In the genomic region with DNA sequence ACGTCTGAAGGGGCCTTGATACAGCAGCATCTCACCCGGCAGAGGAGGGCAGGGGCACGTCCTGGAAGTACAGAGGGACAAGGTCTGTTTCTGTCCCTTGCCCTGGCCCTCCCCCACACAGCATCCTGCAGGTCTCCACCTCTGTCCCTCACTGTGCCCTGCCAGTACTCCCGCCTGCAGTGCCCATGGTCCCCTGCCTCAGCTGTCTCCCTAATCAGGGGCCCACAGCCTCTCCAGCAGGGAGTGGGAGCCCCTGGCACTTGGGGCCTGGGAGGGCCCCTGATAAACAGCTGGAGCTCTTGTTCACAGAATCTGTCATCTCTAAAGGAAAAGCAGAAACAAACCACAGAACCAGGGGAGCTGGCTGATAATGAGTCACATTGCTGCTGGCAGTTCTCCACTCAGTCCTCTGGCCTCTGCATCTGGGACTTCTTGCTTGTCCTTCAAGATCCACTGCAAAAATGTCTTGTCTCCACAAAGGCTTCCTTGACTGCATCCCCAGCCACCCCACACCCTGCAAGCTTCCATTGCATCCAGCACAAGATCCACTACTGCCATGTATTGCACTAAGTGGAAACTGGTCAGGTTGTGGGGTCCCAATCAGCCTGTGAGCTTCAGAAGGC, we compare ENCODE assay signal across 1 cellular context.
TF ChIP-seq lines count a peak whose summit lies in the region.

No MANE protein-coding gene starts in this region.

TF ChIP-seq in K562, 482 proteins besides CTCF, POLR2A, EP300 and RAD21 (continued from another document and continues in another):
- TF ChIP-seq, protein P1, sequence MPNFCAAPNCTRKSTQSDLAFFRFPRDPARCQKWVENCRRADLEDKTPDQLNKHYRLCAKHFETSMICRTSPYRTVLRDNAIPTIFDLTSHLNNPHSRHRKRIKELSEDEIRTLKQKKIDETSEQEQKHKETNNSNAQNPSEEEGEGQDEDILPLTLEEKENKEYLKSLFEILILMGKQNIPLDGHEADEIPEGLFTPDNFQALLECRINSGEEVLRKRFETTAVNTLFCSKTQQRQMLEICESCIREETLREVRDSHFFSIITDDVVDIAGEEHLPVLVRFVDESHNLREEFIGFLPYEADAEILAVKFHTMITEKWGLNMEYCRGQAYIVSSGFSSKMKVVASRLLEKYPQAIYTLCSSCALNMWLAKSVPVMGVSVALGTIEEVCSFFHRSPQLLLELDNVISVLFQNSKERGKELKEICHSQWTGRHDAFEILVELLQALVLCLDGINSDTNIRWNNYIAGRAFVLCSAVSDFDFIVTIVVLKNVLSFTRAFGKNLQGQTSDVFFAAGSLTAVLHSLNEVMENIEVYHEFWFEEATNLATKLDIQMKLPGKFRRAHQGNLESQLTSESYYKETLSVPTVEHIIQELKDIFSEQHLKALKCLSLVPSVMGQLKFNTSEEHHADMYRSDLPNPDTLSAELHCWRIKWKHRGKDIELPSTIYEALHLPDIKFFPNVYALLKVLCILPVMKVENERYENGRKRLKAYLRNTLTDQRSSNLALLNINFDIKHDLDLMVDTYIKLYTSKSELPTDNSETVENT (CRISPR knock-in tag; IDR thresholded peaks at IDR 0.05), result no peak
- peak; percentile 82 for TF ChIP-seq BCL6 (CRISPR knock-in tag; IDR thresholded peaks at IDR 0.05)
- TF ChIP-seq ZFP1 (CRISPR knock-in tag; IDR thresholded peaks at IDR 0.05), result no peak
- no peak for TF ChIP-seq TAF15 (IDR thresholded peaks at IDR 0.05; ENCODE audit: low read depth, low read length)
- TF ChIP-seq ZEB2 (IDR thresholded peaks at IDR 0.05), result peak; percentile 76
- no peak for TF ChIP-seq U2AF1 (optimal IDR thresholded peaks at IDR 0.05; ENCODE audit: low read depth, low read length)
- peak; percentile 78; the same call in 1 of the 2 replicates for TF ChIP-seq HIVEP1 (CRISPR knock-in tag; IDR thresholded peaks at IDR 0.05)
- peak; percentile 70; the same call in 1 of the 2 replicates for TF ChIP-seq ADNP (tag; IDR thresholded peaks at IDR 0.05)
- peak; percentile 84 for TF ChIP-seq ZNF445 (CRISPR knock-in tag; IDR thresholded peaks at IDR 0.05; ENCODE audit: low read depth)
- peak in 2 of 3 experiments; percentile 60 to 61 for TF ChIP-seq YY1 (IDR thresholded peaks at IDR 0.05; ENCODE audit: borderline replicate concordance in 1 of 3, control insufficient read depth in 1 of 3, extremely low read depth in 1 of 3, insufficient read depth in 3 of 3, insufficient read length in 1 of 3, insufficient replicate concordance in 2 of 3, low read depth in 1 of 3, low read length in 2 of 3)
- TF ChIP-seq LEF1 (IDR thresholded peaks at IDR 0.05), result peak; percentile 93
- peak; percentile 77; the same call in 1 of the 2 replicates for TF ChIP-seq ZNF165 (CRISPR knock-in tag; IDR thresholded peaks at IDR 0.05; ENCODE audit: borderline replicate concordance)
- TF ChIP-seq, protein P2, sequence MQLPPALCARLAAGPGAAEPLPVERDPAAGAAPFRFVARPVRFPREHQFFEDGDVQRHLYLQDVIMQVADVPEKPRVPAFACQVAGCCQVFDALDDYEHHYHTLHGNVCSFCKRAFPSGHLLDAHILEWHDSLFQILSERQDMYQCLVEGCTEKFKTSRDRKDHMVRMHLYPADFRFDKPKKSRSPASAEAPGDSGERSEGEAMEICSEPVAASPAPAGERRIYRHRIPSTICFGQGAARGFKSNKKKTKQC (CRISPR knock-in tag; IDR thresholded peaks at IDR 0.05), result peak; percentile 87; the same call in 1 of the 2 replicates
- peak; percentile 86; the same call in 1 of the 2 replicates for TF ChIP-seq ELF4 (CRISPR knock-in tag; IDR thresholded peaks at IDR 0.05)
- TF ChIP-seq CAMTA2 (CRISPR knock-in tag; conservative IDR thresholded peaks at IDR 0.05), result no peak
- TF ChIP-seq KLF1 (tag; IDR thresholded peaks at IDR 0.05), result peak; percentile 75
- TF ChIP-seq TARDBP (IDR thresholded peaks at IDR 0.05), result peak; percentile 93; the same call in 1 of the 2 replicates
- TF ChIP-seq, protein P3, sequence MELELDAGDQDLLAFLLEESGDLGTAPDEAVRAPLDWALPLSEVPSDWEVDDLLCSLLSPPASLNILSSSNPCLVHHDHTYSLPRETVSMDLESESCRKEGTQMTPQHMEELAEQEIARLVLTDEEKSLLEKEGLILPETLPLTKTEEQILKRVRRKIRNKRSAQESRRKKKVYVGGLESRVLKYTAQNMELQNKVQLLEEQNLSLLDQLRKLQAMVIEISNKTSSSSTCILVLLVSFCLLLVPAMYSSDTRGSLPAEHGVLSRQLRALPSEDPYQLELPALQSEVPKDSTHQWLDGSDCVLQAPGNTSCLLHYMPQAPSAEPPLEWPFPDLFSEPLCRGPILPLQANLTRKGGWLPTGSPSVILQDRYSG (tag; conservative IDR thresholded peaks at IDR 0.05; ENCODE audit: low read depth), result peak; percentile 94
- TF ChIP-seq ZNF143 (CRISPR knock-in tag; IDR thresholded peaks at IDR 0.05), result no peak; the same call in 1 of the 2 replicates
- peak; percentile 86 for TF ChIP-seq LCOR (CRISPR knock-in tag; IDR thresholded peaks at IDR 0.05)
- TF ChIP-seq NR2C2 (CRISPR knock-in tag; IDR thresholded peaks at IDR 0.05), result 0 out of 2 replicates have a peak, but pooled peaks have one; percentile 27
- TF ChIP-seq NR2C2 (tag; IDR thresholded peaks at IDR 0.05), result peak; percentile 47
- TF ChIP-seq NR4A1 (CRISPR knock-in tag; IDR thresholded peaks at IDR 0.05), result peak; percentile 85; the same call in 1 of the 2 replicates
- TF ChIP-seq NR4A1 (tag; IDR thresholded peaks at IDR 0.05), result peak; percentile 91
- TF ChIP-seq MED1 (CRISPR knock-in tag; IDR thresholded peaks at IDR 0.05; ENCODE audit: borderline replicate concordance), result no peak
- TF ChIP-seq MEF2A (IDR thresholded peaks at IDR 0.05; ENCODE audit: control insufficient read depth, low read depth, low read length), result peak; percentile 85
- peak; percentile 96 for TF ChIP-seq DMBX1 (CRISPR knock-in tag; IDR thresholded peaks at IDR 0.05; ENCODE audit: borderline replicate concordance)
- peak; percentile 99 for TF ChIP-seq TEAD4 (IDR thresholded peaks at IDR 0.05; ENCODE audit: low read length)
- no peak for TF ChIP-seq TEAD4 (CRISPR knock-in tag; IDR thresholded peaks at IDR 0.05; ENCODE audit: borderline replicate concordance)
- TF ChIP-seq ZBED1 (IDR thresholded peaks at IDR 0.05), result peak; percentile 87; the same call in 1 of the 2 replicates
- peak; percentile 95 for TF ChIP-seq FOXM1 (IDR thresholded peaks at IDR 0.05; ENCODE audit: low read depth)
- no peak for TF ChIP-seq FOXM1 (CRISPR knock-in tag; IDR thresholded peaks at IDR 0.05; ENCODE audit: low read depth)
- TF ChIP-seq, protein P4, sequence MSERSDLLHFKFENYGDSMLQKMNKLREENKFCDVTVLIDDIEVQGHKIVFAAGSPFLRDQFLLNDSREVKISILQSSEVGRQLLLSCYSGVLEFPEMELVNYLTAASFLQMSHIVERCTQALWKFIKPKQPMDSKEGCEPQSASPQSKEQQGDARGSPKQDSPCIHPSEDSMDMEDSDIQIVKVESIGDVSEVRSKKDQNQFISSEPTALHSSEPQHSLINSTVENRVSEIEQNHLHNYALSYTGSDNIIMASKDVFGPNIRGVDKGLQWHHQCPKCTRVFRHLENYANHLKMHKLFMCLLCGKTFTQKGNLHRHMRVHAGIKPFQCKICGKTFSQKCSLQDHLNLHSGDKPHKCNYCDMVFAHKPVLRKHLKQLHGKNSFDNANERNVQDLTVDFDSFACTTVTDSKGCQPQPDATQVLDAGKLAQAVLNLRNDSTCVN (CRISPR knock-in tag; IDR thresholded peaks at IDR 0.05), result no peak
- TF ChIP-seq NR3C1 (CRISPR knock-in tag; IDR thresholded peaks at IDR 0.05), result no peak
- TF ChIP-seq, protein P5, sequence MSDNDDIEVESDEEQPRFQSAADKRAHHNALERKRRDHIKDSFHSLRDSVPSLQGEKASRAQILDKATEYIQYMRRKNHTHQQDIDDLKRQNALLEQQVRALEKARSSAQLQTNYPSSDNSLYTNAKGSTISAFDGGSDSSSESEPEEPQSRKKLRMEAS (CRISPR knock-in tag; IDR thresholded peaks at IDR 0.05), result peak; percentile 76
- TF ChIP-seq FOXA3 (CRISPR knock-in tag; conservative IDR thresholded peaks at IDR 0.05 in 1 of 2, IDR thresholded peaks at IDR 0.05 in 1 of 2), result peak in 1 of 2 experiments; percentile 21; a peak in 1 of 4 replicates
- TF ChIP-seq HOXB6 (CRISPR knock-in tag; IDR thresholded peaks at IDR 0.05; ENCODE audit: borderline replicate concordance), result no peak
- TF ChIP-seq, protein P6, sequence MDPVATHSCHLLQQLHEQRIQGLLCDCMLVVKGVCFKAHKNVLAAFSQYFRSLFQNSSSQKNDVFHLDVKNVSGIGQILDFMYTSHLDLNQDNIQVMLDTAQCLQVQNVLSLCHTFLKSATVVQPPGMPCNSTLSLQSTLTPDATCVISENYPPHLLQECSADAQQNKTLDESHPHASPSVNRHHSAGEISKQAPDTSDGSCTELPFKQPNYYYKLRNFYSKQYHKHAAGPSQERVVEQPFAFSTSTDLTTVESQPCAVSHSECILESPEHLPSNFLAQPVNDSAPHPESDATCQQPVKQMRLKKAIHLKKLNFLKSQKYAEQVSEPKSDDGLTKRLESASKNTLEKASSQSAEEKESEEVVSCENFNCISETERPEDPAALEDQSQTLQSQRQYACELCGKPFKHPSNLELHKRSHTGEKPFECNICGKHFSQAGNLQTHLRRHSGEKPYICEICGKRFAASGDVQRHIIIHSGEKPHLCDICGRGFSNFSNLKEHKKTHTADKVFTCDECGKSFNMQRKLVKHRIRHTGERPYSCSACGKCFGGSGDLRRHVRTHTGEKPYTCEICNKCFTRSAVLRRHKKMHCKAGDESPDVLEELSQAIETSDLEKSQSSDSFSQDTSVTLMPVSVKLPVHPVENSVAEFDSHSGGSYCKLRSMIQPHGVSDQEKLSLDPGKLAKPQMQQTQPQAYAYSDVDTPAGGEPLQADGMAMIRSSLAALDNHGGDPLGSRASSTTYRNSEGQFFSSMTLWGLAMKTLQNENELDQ (CRISPR knock-in tag; IDR thresholded peaks at IDR 0.05; ENCODE audit: borderline replicate concordance), result peak; percentile 75; the same call in 1 of the 2 replicates
- no peak for TF ChIP-seq ZNF140 (CRISPR knock-in tag; IDR thresholded peaks at IDR 0.05)
- TF ChIP-seq, protein P7, sequence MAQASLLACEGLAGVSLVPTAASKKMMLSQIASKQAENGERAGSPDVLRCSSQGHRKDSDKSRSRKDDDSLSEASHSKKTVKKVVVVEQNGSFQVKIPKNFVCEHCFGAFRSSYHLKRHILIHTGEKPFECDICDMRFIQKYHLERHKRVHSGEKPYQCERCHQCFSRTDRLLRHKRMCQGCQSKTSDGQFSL (CRISPR knock-in tag; IDR thresholded peaks at IDR 0.05), result 0 out of 2 replicates have a peak, but pooled peaks have one; percentile 55
- TF ChIP-seq, protein P7 (tag; IDR thresholded peaks at IDR 0.05), result no peak
- TF ChIP-seq CBFA2T2 (conservative IDR thresholded peaks at IDR 0.05), result peak; percentile 100
- TF ChIP-seq MYC (IDR thresholded peaks at IDR 0.05; ENCODE audit: low read depth, low read length), result peak; percentile 53; the same call in 1 of the 2 replicates
- no peak for TF ChIP-seq MYC (CRISPR knock-in tag; IDR thresholded peaks at IDR 0.05; ENCODE audit: borderline replicate concordance, low read depth)
- peak; percentile 69; the same call in 1 of the 2 replicates for TF ChIP-seq BHLHE40 (IDR thresholded peaks at IDR 0.05; ENCODE audit: low read length)
- TF ChIP-seq, protein P8, sequence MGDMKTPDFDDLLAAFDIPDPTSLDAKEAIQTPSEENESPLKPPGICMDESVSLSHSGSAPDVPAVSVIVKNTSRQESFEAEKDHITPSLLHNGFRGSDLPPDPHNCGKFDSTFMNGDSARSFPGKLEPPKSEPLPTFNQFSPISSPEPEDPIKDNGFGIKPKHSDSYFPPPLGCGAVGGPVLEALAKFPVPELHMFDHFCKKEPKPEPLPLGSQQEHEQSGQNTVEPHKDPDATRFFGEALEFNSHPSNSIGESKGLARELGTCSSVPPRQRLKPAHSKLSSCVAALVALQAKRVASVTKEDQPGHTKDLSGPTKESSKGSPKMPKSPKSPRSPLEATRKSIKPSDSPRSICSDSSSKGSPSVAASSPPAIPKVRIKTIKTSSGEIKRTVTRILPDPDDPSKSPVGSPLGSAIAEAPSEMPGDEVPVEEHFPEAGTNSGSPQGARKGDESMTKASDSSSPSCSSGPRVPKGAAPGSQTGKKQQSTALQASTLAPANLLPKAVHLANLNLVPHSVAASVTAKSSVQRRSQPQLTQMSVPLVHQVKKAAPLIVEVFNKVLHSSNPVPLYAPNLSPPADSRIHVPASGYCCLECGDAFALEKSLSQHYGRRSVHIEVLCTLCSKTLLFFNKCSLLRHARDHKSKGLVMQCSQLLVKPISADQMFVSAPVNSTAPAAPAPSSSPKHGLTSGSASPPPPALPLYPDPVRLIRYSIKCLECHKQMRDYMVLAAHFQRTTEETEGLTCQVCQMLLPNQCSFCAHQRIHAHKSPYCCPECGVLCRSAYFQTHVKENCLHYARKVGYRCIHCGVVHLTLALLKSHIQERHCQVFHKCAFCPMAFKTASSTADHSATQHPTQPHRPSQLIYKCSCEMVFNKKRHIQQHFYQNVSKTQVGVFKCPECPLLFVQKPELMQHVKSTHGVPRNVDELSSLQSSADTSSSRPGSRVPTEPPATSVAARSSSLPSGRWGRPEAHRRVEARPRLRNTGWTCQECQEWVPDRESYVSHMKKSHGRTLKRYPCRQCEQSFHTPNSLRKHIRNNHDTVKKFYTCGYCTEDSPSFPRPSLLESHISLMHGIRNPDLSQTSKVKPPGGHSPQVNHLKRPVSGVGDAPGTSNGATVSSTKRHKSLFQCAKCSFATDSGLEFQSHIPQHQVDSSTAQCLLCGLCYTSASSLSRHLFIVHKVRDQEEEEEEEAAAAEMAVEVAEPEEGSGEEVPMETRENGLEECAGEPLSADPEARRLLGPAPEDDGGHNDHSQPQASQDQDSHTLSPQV (IDR thresholded peaks at IDR 0.05), result peak; percentile 97
- TF ChIP-seq L3MBTL2 (IDR thresholded peaks at IDR 0.05), result 0 out of 2 replicates have a peak, but pooled peaks have one; percentile 55
- TF ChIP-seq SMARCC2 (IDR thresholded peaks at IDR 0.05; ENCODE audit: low read depth), result peak; percentile 96
- peak; percentile 81 for TF ChIP-seq KHSRP (IDR thresholded peaks at IDR 0.05)
- TF ChIP-seq ZNF696 (CRISPR knock-in tag; conservative IDR thresholded peaks at IDR 0.05), result peak; percentile 81; the same call in 1 of the 2 replicates
- peak; percentile 94 for TF ChIP-seq RUNX1 (IDR thresholded peaks at IDR 0.05; ENCODE audit: low read depth)
- no peak for TF ChIP-seq SMC3 (conservative IDR thresholded peaks at IDR 0.05; ENCODE audit: insufficient read depth, low read depth, low read length)
- TF ChIP-seq PURB (CRISPR knock-in tag; IDR thresholded peaks at IDR 0.05; ENCODE audit: low read depth), result no peak
- no peak for TF ChIP-seq DNMT1 (IDR thresholded peaks at IDR 0.05)
- peak; percentile 83 for TF ChIP-seq MBD2 (IDR thresholded peaks at IDR 0.05; ENCODE audit: borderline replicate concordance, low read depth)
- TF ChIP-seq ZNF41 (CRISPR knock-in tag; conservative IDR thresholded peaks at IDR 0.05), result peak; percentile 82
- TF ChIP-seq ZNF583 (CRISPR knock-in tag; IDR thresholded peaks at IDR 0.05), result peak; percentile 95
